8 cellular contexts compared by ENCODE assay signal in genomic region chr2:231364961-231365810, GRCh38. TPM values are rescaled to one million over a fixed set of nuclear protein-coding genes. Genes with fewer than 3 reads are reported as not detected.
DNase-seq lines count a peak whose midpoint lies in the region; ATAC-seq and TF ChIP-seq lines count a peak whose summit lies in the region.

No MANE protein-coding gene starts in this region.

- no peak for ATAC-seq in GM18519 (IDR thresholded peaks at IDR 0.05; ENCODE audit: low FRiP score, unreplicated experiment)

- H3K27ac Mint-ChIP-seq in Calu3 (ENCODE audit: unreplicated experiment) = peak overlapping the region; percentile 88

- CTCF ChIA-PET in Calu3 (lab: Charles Lee) = no interaction called here

- H3K9me3 Mint-ChIP-seq in Calu3 (ENCODE audit: low read depth, unreplicated experiment) = no peaks in the 10 kb centered on the region

- H3K27me3 Mint-ChIP-seq in Calu3 (ENCODE audit: unreplicated experiment) = no peaks in the 10 kb centered on the region

- BruUV-seq in Calu3 (replicated peaks; lab: Mats Ljungman, UMichigan) = no TSS peak

- TF ChIP-seq CTCF in Calu3 (IDR thresholded peaks at IDR 0.05; ENCODE audit: unreplicated experiment) = no peak
- TF ChIP-seq CTCF in choroid plexus epithelial cell (conservative IDR thresholded peaks at IDR 0.05; ENCODE audit: low read depth, low read length) = no peak

- DNase-seq in Calu3 (peak; percentile 56), NCI-H2196 (lab: John Stamatoyannopoulos, UW; ENCODE audit: unreplicated experiment) (peak; percentile 75), choroid plexus epithelial cell (ENCODE audit: low read depth) (peak; percentile 72), medulla oblongata (ENCODE audit: extremely low spot score) (peak; percentile 88), GM19240 (ENCODE audit: insufficient read length, low spot score) (no peak), NCI-H2107 (lab: John Stamatoyannopoulos, UW) (no peak)
- DNase-seq in activated effector memory CD4-positive, alpha-beta T cell treated with Interleukin-2 at 50 U/mL for 16 hours = no peak

- H3K36me3 Mint-ChIP-seq in Calu3 (ENCODE audit: insufficient read depth, unreplicated experiment) = peaks cover 13% of the 10 kb centered on the region

- H3K4me3 ChIP-seq in choroid plexus epithelial cell (ENCODE audit: low read depth, low read length) = no peak overlapping the region

- H3K4me1 Mint-ChIP-seq in Calu3 (ENCODE audit: low read depth, unreplicated experiment) = peaks cover 16% of the 10 kb centered on the region

- peak overlapping the region; percentile 22 for H3K4me3 Mint-ChIP-seq in Calu3 (ENCODE audit: low read depth, unreplicated experiment)

- intact Hi-C loops in Calu3 (cut with micrococcal nuclease; ENCODE audit: unreplicated experiment) = no loop called here

RNA-seq across cellular contexts. Expression of gene B3GNT7, which starts 30.3 kb away (rescaled TPM):
- 8.9 and 14.4 TPM in 2 replicates for total RNA-seq in Calu3 (2022)

Comparison
In these comparisons a context has a peak if more than half of its experiments do, and no peak if none do; other contexts are left out.
1. DNase-seq: peak in Calu3 (single experiment), NCI-H2196 (single experiment), choroid plexus epithelial cell (single experiment) and medulla oblongata (single experiment); none in GM19240 (single experiment), NCI-H2107 (single experiment) and activated effector memory CD4-positive, alpha-beta T cell treated with Interleukin-2 at 50 U/mL for 16 hours (single experiment).